ENCODE assay signal across 26 cellular contexts in the genomic region with DNA sequence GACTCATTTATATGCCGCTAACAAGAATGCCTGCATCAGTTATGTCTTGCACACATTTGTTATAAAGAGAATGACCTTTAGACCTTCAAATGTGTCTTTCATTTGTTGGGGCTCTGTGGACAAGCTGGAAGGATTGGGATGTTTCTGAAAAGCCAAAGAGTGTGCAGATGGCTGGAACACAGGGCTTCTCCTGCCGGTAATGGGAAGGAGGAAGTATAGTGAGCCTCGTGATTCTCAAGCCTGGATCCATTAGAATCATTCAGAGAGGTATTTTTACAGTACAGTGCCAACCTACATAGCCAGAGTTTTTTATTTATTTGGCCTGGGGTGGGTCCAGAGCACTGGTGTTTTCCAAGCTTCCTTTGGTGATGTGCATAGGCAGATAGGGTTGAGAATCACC.
"Had no signal": no experiment of that assay in that cellular context is flagged by ENCODE, and none has a peak within 500 bp of the region (broad histone marks: within the 10 kb centered on the region; RNA-seq: fewer than 3 reads in every experiment).

No MANE protein-coding gene starts in this region.

- H3K4me1 ChIP-seq: neural progenitor cell, testis had no signal

- H3K27me3 Mint-ChIP-seq: activated CD4-positive, alpha-beta T cell treated with anti-CD3 and anti-CD28 coated beads, Interleukin-2, amount 10 ng/mL, durations not matched to agents 7 days and 5 days; activated CD8-positive, alpha-beta T cell treated with anti-CD3 and anti-CD28 coated beads for 36 hours; activated naive CD8-positive, alpha-beta T cell had no signal

- ATAC-seq: activated CD8-positive, alpha-beta T cell treated with anti-CD3 and anti-CD28 coated beads for 36 hours; natural killer cell; sciatic nerve; stimulated activated naive CD8-positive, alpha-beta T cell treated with anti-CD3 and anti-CD28 coated beads, Interleukin-15, Interleukin-2, amounts not matched to agents 100 U/mL and 50 U/mL, for 24 hours; T-helper 17 cell had no signal

- H3K4me3 Mint-ChIP-seq: activated CD4-positive, alpha-beta T cell treated with anti-CD3 and anti-CD28 coated beads, Interleukin-2, amount 10 ng/mL, durations not matched to agents 7 days and 5 days; activated CD8-positive, alpha-beta T cell treated with anti-CD3 and anti-CD28 coated beads for 36 hours; activated naive CD8-positive, alpha-beta T cell; natural killer cell; neural progenitor cell; T-helper 17 cell had no signal

- H3K79me2 ChIP-seq: hepatocyte had no signal

- H3K36me3 ChIP-seq: brain microvascular endothelial cell, left ventricle myocardium inferior, neural progenitor cell had no signal

- H3K9me3 Mint-ChIP-seq: activated CD4-positive, alpha-beta T cell treated with anti-CD3 and anti-CD28 coated beads, Interleukin-2, amount 10 ng/mL, durations not matched to agents 7 days and 5 days; activated CD8-positive, alpha-beta T cell treated with anti-CD3 and anti-CD28 coated beads for 36 hours; activated T-helper 2 cell treated with anti-CD3 and anti-CD28 coated beads, Interferon-gamma antibody, Interleukin-2, Interleukin-4, amounts not matched to agents 10 μg/mL and 5 μg/mL and 100 μg/mL, durations not matched to agents 14 hours and 24 hours and 36 hours; natural killer cell; neural progenitor cell had no signal

- H3K9me3 ChIP-seq: left ventricle myocardium inferior, testis had no signal

- H3K27me3 ChIP-seq: brain microvascular endothelial cell, hepatocyte, neural progenitor cell, testis had no signal

- H3K36me3 Mint-ChIP-seq: activated naive CD8-positive, alpha-beta T cell; natural killer cell; neural progenitor cell had no signal

- H2AFZ ChIP-seq: hepatocyte, neural progenitor cell had no signal

- H3K27ac ChIP-seq: brain microvascular endothelial cell, left ventricle myocardium inferior, neural progenitor cell, skin epidermis, testis had no signal

- H3K4me2 ChIP-seq: hepatocyte, neural progenitor cell had no signal

- H3K9ac ChIP-seq: neural progenitor cell had no signal

- H3K4me1 Mint-ChIP-seq: natural killer cell had no signal

- H3K4me3 ChIP-seq: hepatocyte, left ventricle myocardium inferior, lung, neural progenitor cell, skin epidermis, testis had no signal

- DNase-seq: activated CD4-positive, alpha-beta T cell treated with anti-CD3 and anti-CD28 coated beads, Interleukin-2, amount 10 ng/mL, durations not matched to agents 7 days and 5 days; activated CD4-positive, CD25-positive, alpha-beta regulatory T cell treated with anti-CD3 and anti-CD28 coated beads, Interleukin-2, amount 50 U/mL, for 72 hours; activated CD8-positive, alpha-beta T cell treated with anti-CD3 and anti-CD28 coated beads for 36 hours; activated naive CD4-positive, alpha-beta T cell; activated T-cell treated with anti-CD3 and anti-CD28 coated beads, Interleukin-2, amount 50 U/mL, for 48 hours; brain microvascular endothelial cell; islet precursor cell; left ventricle myocardium inferior; mesendoderm; natural killer cell; occipital lobe; posterior cingulate gyrus; stimulated activated CD4-positive, alpha-beta T cell treated with anti-CD3 and anti-CD28 coated beads, Interleukin-12 subunit alpha, Interleukin-12 subunit beta, amount 100 ng/mL, for 4 hours; stimulated activated CD4-positive, alpha-beta T cell treated with anti-CD3 and anti-CD28 coated beads, Interleukin-4, amount 100 ng/mL, for 1 hour; stimulated activated naive CD8-positive, alpha-beta T cell treated with anti-CD3 and anti-CD28 coated beads, Interleukin-15, Interleukin-2, amounts not matched to agents 100 U/mL and 50 U/mL, for 24 hours; T-helper 17 cell; T1000; testis; trophoblast cell had no signal

- H3K27ac Mint-ChIP-seq: activated CD8-positive, alpha-beta T cell treated with anti-CD3 and anti-CD28 coated beads for 36 hours; activated naive CD8-positive, alpha-beta T cell; activated T-helper 2 cell treated with anti-CD3 and anti-CD28 coated beads, Interferon-gamma antibody, Interleukin-2, Interleukin-4, amounts not matched to agents 10 μg/mL and 5 μg/mL and 100 μg/mL, durations not matched to agents 14 hours and 24 hours and 36 hours; natural killer cell; neural progenitor cell; T-helper 17 cell had no signal
